Comparison of ENCODE assay signal across 1 cellular context in the genomic region with DNA sequence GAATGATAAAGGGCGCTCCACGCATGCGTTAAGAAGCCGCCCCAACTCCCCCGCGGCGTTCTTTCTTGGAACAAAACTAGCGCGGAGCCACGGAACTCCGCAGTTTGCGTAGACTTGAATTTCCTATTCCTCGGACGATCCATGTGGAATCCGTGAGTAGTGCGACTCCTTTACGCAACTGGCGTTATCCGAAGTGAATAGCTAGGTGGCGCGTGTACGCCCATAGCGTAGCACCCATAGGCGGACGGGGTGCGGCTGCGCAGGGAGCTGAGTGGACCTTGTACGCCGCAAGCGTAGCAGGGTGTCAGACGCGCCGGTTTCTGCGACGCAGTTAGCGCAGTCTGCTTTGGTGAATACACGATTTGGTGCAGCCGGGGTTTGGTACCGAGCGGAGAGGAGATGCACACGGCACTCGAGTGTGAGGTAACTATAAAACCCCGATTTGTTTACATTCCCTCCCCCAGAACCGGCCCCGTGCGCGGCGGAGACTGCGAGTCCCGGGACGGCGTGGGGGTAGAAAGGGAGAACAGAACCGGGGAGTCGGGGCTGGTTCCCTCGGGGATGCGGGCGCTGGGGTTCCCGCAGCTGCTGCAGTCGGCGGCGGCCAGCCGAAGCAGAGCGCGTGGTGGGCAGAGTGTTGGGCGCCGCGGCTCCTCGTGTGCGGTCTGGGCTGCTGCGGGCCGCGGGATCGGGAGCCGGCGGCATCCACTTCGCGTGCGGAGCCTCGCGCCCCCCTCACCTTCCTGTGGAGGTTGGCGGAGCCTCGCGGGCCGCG.
A peak's percentile ranks its signal among the peaks of the same experiment; 100 is the strongest.
TF ChIP-seq lines count a peak whose summit lies in the region.

Gene SLC39A10 (plus strand): TSS at position 368 of the 775 bp plus-strand sequence. CDS start 22,817 bp downstream, outside the sequence.

TF ChIP-seq in K562, 482 proteins besides CTCF, POLR2A, EP300 and RAD21 (continued from another document):
- TF ChIP-seq, protein P1, sequence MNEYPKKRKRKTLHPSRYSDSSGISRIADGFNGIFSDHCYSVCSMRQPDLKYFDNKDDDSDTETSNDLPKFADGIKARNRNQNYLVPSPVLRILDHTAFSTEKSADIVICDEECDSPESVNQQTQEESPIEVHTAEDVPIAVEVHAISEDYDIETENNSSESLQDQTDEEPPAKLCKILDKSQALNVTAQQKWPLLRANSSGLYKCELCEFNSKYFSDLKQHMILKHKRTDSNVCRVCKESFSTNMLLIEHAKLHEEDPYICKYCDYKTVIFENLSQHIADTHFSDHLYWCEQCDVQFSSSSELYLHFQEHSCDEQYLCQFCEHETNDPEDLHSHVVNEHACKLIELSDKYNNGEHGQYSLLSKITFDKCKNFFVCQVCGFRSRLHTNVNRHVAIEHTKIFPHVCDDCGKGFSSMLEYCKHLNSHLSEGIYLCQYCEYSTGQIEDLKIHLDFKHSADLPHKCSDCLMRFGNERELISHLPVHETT (CRISPR knock-in tag; conservative IDR thresholded peaks at IDR 0.05 in 1 of 2, IDR thresholded peaks at IDR 0.05 in 1 of 2), result no peak
- TF ChIP-seq ARHGAP35 (IDR thresholded peaks at IDR 0.05; ENCODE audit: partially characterized antibody) (peak; percentile 96), FOXJ2 (tag; IDR thresholded peaks at IDR 0.05) (0 out of 2 replicates have a peak, but pooled peaks have one; percentile 78), SNIP1 (IDR thresholded peaks at IDR 0.05; ENCODE audit: low read depth) (no peak), CBX1 (IDR thresholded peaks at IDR 0.05; ENCODE audit: low read depth) (0 out of 2 replicates have a peak, but pooled peaks have one; percentile 30), SMARCA4 (IDR thresholded peaks at IDR 0.05) (no peak)
- TF ChIP-seq, protein P2, sequence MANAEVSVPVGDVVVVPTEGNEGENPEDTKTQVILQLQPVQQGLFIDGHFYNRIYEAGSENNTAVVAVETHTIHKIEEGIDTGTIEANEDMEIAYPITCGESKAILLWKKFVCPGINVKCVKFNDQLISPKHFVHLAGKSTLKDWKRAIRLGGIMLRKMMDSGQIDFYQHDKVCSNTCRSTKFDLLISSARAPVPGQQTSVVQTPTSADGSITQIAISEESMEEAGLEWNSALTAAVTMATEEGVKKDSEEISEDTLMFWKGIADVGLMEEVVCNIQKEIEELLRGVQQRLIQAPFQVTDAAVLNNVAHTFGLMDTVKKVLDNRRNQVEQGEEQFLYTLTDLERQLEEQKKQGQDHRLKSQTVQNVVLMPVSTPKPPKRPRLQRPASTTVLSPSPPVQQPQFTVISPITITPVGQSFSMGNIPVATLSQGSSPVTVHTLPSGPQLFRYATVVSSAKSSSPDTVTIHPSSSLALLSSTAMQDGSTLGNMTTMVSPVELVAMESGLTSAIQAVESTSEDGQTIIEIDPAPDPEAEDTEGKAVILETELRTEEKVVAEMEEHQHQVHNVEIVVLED (CRISPR knock-in tag; IDR thresholded peaks at IDR 0.05), result 0 out of 2 replicates have a peak, but pooled peaks have one; percentile 24
- TF ChIP-seq, protein P3, sequence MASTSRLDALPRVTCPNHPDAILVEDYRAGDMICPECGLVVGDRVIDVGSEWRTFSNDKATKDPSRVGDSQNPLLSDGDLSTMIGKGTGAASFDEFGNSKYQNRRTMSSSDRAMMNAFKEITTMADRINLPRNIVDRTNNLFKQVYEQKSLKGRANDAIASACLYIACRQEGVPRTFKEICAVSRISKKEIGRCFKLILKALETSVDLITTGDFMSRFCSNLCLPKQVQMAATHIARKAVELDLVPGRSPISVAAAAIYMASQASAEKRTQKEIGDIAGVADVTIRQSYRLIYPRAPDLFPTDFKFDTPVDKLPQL (IDR thresholded peaks at IDR 0.05; ENCODE audit: extremely low read depth, insufficient read length), result peak; percentile 69
TF ChIP-seq in K562: peak in this region for 107.
